ENCODE assay signal across 25 cellular contexts in the genomic region with DNA sequence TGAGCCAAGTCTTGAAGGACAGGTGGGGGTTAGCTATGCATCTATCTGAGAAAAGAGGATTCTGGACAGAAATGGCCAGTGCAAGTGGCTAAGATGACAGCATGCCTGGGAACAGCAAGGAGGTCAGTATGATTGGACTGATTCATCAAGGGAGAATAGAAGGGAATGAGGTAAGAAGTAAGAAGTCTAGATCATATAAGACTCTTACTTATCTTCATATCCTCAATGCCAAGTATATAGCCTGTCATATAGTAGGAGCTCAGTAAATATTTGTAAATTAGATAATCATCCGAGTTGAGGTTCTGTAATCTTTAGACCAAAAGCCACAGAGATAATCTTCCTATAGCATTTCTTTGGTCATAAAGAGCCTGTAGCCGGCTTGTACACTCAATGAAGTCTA.
DNase-seq lines count a peak whose midpoint lies in the region; ATAC-seq and TF ChIP-seq lines count a peak whose summit lies in the region.
"Had no signal": no experiment of that assay in that cellular context is flagged by ENCODE, and none has a peak within 500 bp of the region (broad histone marks: within the 10 kb centered on the region; RNA-seq: fewer than 3 reads in every experiment).

No MANE protein-coding gene starts in this region.

- peaks cover 22% of the 10 kb centered on the region for H3K4me1 Mint-ChIP-seq in activated CD4-positive, alpha-beta T cell treated with anti-CD3 and anti-CD28 coated beads, Interleukin-2, amount 10 ng/mL, durations not matched to agents 24 days and 14 days
- peaks cover 35% of the 10 kb centered on the region for H3K4me1 Mint-ChIP-seq in central memory CD8-positive, alpha-beta T cell
- peaks cover 30 to 61% (median 47%) of the 10 kb centered on the region in 4 donors for H3K4me1 Mint-ChIP-seq in CD4-positive, alpha-beta memory T cell

- peaks cover 50% of the 10 kb centered on the region for H3K36me3 ChIP-seq in Karpas-422 (ENCODE audit: insufficient read depth, low read length)
- H3K36me3 ChIP-seq in mucosa of descending colon (ENCODE audit: low read depth), result no peaks in the 10 kb centered on the region
- H3K36me3 ChIP-seq in hepatocyte (replicated peaks; ENCODE audit: insufficient read depth, low read depth), result peaks cover 2% of the 10 kb centered on the region
- H3K36me3 ChIP-seq in CD4-positive, alpha-beta memory T cell (ENCODE audit: insufficient read depth, low read length), result peaks cover 34% of the 10 kb centered on the region

- H3K4me3 ChIP-seq in Karpas-422 (ENCODE audit: low read length) (no peak overlapping the region), mucosa of descending colon (no peak overlapping the region), hepatocyte (no peak overlapping the region)
- no peak overlapping the region for H3K4me3 ChIP-seq in CD4-positive, alpha-beta memory T cell (ENCODE audit: low read length in 2 of 2)
- H3K4me3 ChIP-seq: A549; BLaER1 treated with 17β-estradiol and CSF1 and Interleukin-3, amounts not matched to agents 10 nM and 100 nM; GM12878 had no signal

- no peaks in the 10 kb centered on the region for H4K20me1 ChIP-seq in Karpas-422 (ENCODE audit: insufficient read depth, low read depth, low read length)
- H4K20me1 ChIP-seq in hepatocyte (ENCODE audit: insufficient read depth, poor library complexity, severe bottlenecking), result no peaks in the 10 kb centered on the region
- H4K20me1 ChIP-seq: BLaER1 treated with 17β-estradiol and CSF1 and Interleukin-3, amounts not matched to agents 10 nM and 100 nM had no signal

- intact Hi-C loops in activated CD4-positive, alpha-beta T cell treated with anti-CD3 and anti-CD28 coated beads, Interleukin-2, amount 10 ng/mL, durations not matched to agents 24 days and 14 days (cut with micrococcal nuclease), result no loop called here
- intact Hi-C loops in mucosa of descending colon (cut with DNase I, micrococcal nuclease), result no loop called here
- intact Hi-C loops in CD4-positive, alpha-beta memory T cell (cut with micrococcal nuclease), result loop anchor here (10.0 kb wide), 1 partner anchor 1082 kb away; a partner anchor contains a TSS

- peaks cover 22% of the 10 kb centered on the region for H3K4me1 ChIP-seq in Karpas-422 (ENCODE audit: low read length)
- peaks cover 11% of the 10 kb centered on the region for H3K4me1 ChIP-seq in mucosa of descending colon (ENCODE audit: low read depth)
- peaks cover 17% of the 10 kb centered on the region for H3K4me1 ChIP-seq in hepatocyte (ENCODE audit: insufficient read depth)
- peaks cover 23% of the 10 kb centered on the region for H3K4me1 ChIP-seq in CD4-positive, alpha-beta memory T cell (ENCODE audit: insufficient read depth, low read length)

- CTCF ChIA-PET in CD4-positive, alpha-beta memory T cell (lab: Charles Lee; ENCODE audit: partially characterized antibody), result interaction anchor here (0.8 kb wide), 1 partner anchor 98 kb away, joined by 3 read pairs; no protein-coding TSS in a partner anchor

- no peaks in the 10 kb centered on the region for H3K27me3 ChIP-seq in Karpas-422 (ENCODE audit: low read length)
- H3K27me3 ChIP-seq in hepatocyte, result no peaks in the 10 kb centered on the region
- no peaks in the 10 kb centered on the region for H3K27me3 ChIP-seq in CD4-positive, alpha-beta memory T cell (ENCODE audit: insufficient read depth, low read length)
- H3K27me3 ChIP-seq: BLaER1 treated with 17β-estradiol and CSF1 and Interleukin-3, amounts not matched to agents 10 nM and 100 nM had no signal

- TF ChIP-seq CTCF in mucosa of descending colon (IDR thresholded peaks at IDR 0.05) (no peak), hepatocyte (IDR thresholded peaks at IDR 0.05; ENCODE audit: poor library complexity) (no peak)

- H3K27ac ChIP-seq in Karpas-422 (ENCODE audit: low read length), result no peak overlapping the region
- H3K27ac ChIP-seq in hepatocyte, result no peak overlapping the region
- H3K27ac ChIP-seq in CD4-positive, alpha-beta memory T cell (ENCODE audit: low read depth, low read length), result no peak overlapping the region
- H3K27ac ChIP-seq: 22Rv1; A549; BLaER1 treated with 17β-estradiol and CSF1 and Interleukin-3, amounts not matched to agents 10 nM and 100 nM; C4-2B had no signal

- H3K9me2 ChIP-seq in Karpas-422 (replicated peaks; ENCODE audit: insufficient read depth, low read length), result no peaks in the 10 kb centered on the region
- no peaks in the 10 kb centered on the region for H3K9me2 ChIP-seq in hepatocyte (replicated peaks; ENCODE audit: insufficient read depth)

- peaks cover 11% of the 10 kb centered on the region for H3K9me3 Mint-ChIP-seq in activated CD4-positive, alpha-beta T cell treated with anti-CD3 and anti-CD28 coated beads, Interleukin-2, amount 10 ng/mL, durations not matched to agents 24 days and 14 days
- H3K9me3 Mint-ChIP-seq in central memory CD8-positive, alpha-beta T cell, result no peaks in the 10 kb centered on the region
- H3K9me3 Mint-ChIP-seq in CD4-positive, alpha-beta memory T cell, result peaks cover 0 to 2% (median 0%) of the 10 kb centered on the region in 8 donors
- H3K9me3 Mint-ChIP-seq: CD4-positive, alpha-beta T cell; CD8-positive, alpha-beta memory T cell had no signal

- peak overlapping the region; percentile 18 for H3K27ac Mint-ChIP-seq in activated CD4-positive, alpha-beta T cell treated with anti-CD3 and anti-CD28 coated beads, Interleukin-2, amount 10 ng/mL, durations not matched to agents 24 days and 14 days
- H3K27ac Mint-ChIP-seq in central memory CD8-positive, alpha-beta T cell (ENCODE audit: low read depth), result peak overlapping the region; percentile 16
- peak overlapping the region in 1 of 7 donors; percentile 59 for H3K27ac Mint-ChIP-seq in CD4-positive, alpha-beta memory T cell
- H3K27ac Mint-ChIP-seq: B cell; CD4-positive, alpha-beta T cell had no signal

- WGBS in hepatocyte (ENCODE audit: low lambda C conversion rate, missing lambda C conversion rate), result 67% methylated on average over 2 of the region's 2 CpGs

- no peak overlapping the region for H3K4me3 Mint-ChIP-seq in activated CD4-positive, alpha-beta T cell treated with anti-CD3 and anti-CD28 coated beads, Interleukin-2, amount 10 ng/mL, durations not matched to agents 24 days and 14 days
- H3K4me3 Mint-ChIP-seq in central memory CD8-positive, alpha-beta T cell, result no peak overlapping the region
- no peak overlapping the region for H3K4me3 Mint-ChIP-seq in CD4-positive, alpha-beta memory T cell
- H3K4me3 Mint-ChIP-seq: B cell; CD4-positive, alpha-beta T cell; CD8-positive, alpha-beta memory T cell had no signal

- H3K4me2 ChIP-seq in Karpas-422 (ENCODE audit: low read depth, low read length, poor library complexity, severe bottlenecking) (no peak overlapping the region), hepatocyte (no peak overlapping the region)
- H3K4me2 ChIP-seq: A549; BLaER1 treated with 17β-estradiol and CSF1 and Interleukin-3, amounts not matched to agents 10 nM and 100 nM had no signal

- no peak for ATAC-seq in central memory CD8-positive, alpha-beta T cell (replicated peaks; ENCODE audit: extremely low read depth, poor library complexity, severe bottlenecking)
- peak; percentile 69 for ATAC-seq in mucosa of descending colon
- ATAC-seq: A549, GM12878 had no signal

- H2AFZ ChIP-seq in Karpas-422 (ENCODE audit: low read length) (no peak overlapping the region), hepatocyte (no peak overlapping the region)

- H3K9ac ChIP-seq in Karpas-422 (ENCODE audit: low read length), result no peak overlapping the region
- H3K9ac ChIP-seq: BLaER1 treated with 17β-estradiol and CSF1 and Interleukin-3, amounts not matched to agents 10 nM and 100 nM had no signal

- H3K79me2 ChIP-seq in Karpas-422 (ENCODE audit: low read length), result peaks cover 62% of the 10 kb centered on the region
- peaks cover 69% of the 10 kb centered on the region for H3K79me2 ChIP-seq in hepatocyte

- DNase-seq in activated CD4-positive, alpha-beta T cell treated with anti-CD3 and anti-CD28 coated beads, Interleukin-2, amount 10 ng/mL, durations not matched to agents 24 days and 14 days, result no peak
- no peak for DNase-seq in activated CD4-positive, alpha-beta T cell treated with anti-CD3 and anti-CD28 coated beads, Interleukin-2, amount 50 U/mL, for 1 hour
- DNase-seq in Karpas-422 (peak; percentile 35), mucosa of descending colon (no peak), hepatocyte (ENCODE audit: low spot score) (no peak), NCI-H446 (lab: John Stamatoyannopoulos, UW) (no peak)
- no peak for DNase-seq in central memory CD8-positive, alpha-beta T cell (ENCODE audit: low spot score in 2 of 2)
- DNase-seq in CD4-positive, alpha-beta memory T cell, result no peak
- DNase-seq: AML-193; CD4-positive, alpha-beta T cell; CD8-positive, alpha-beta memory T cell; COR-L47; DMS 273 treated with DMSO at 0.1 percent for 48 hours; DMS153; DMS53; DMS79; DND-41; EL; GDM1 had no signal

- POLR2A ChIA-PET in CD4-positive, alpha-beta memory T cell (lab: Charles Lee; ENCODE audit: partially characterized antibody), result no interaction called here

- peaks cover 58% of the 10 kb centered on the region for H3K36me3 Mint-ChIP-seq in activated CD4-positive, alpha-beta T cell treated with anti-CD3 and anti-CD28 coated beads, Interleukin-2, amount 10 ng/mL, durations not matched to agents 24 days and 14 days (ENCODE audit: low read depth)
- peaks cover 23% of the 10 kb centered on the region for H3K36me3 Mint-ChIP-seq in central memory CD8-positive, alpha-beta T cell (ENCODE audit: insufficient read depth)
- H3K36me3 Mint-ChIP-seq in CD4-positive, alpha-beta memory T cell, result peaks cover 42 to 48% of the 10 kb centered on the region in 2 donors

- H3K9me3 ChIP-seq in Karpas-422 (ENCODE audit: low read length), result no peaks in the 10 kb centered on the region
- H3K9me3 ChIP-seq in mucosa of descending colon, result no peaks in the 10 kb centered on the region
- H3K9me3 ChIP-seq in hepatocyte (ENCODE audit: low read depth), result no peaks in the 10 kb centered on the region
- H3K9me3 ChIP-seq in CD4-positive, alpha-beta memory T cell (ENCODE audit: control insufficient read depth in 1 of 2, low read length in 2 of 2), result no peaks in the 10 kb centered on the region
- H3K9me3 ChIP-seq: A549 had no signal

- no peaks in the 10 kb centered on the region for H3K27me3 Mint-ChIP-seq in activated CD4-positive, alpha-beta T cell treated with anti-CD3 and anti-CD28 coated beads, Interleukin-2, amount 10 ng/mL, durations not matched to agents 24 days and 14 days
- no peaks in the 10 kb centered on the region for H3K27me3 Mint-ChIP-seq in central memory CD8-positive, alpha-beta T cell
- no peaks in the 10 kb centered on the region for H3K27me3 Mint-ChIP-seq in CD4-positive, alpha-beta memory T cell
- H3K27me3 Mint-ChIP-seq: B cell; CD4-positive, alpha-beta T cell; CD8-positive, alpha-beta memory T cell had no signal
